1 cellular context compared by ENCODE assay signal in genomic region chr4:140268441-140268840, GRCh38.
TF ChIP-seq lines count a peak whose summit lies in the region.

No MANE protein-coding gene starts in this region.

TF ChIP-seq in SK-N-SH treated with all-trans-retinoic acid at 6 μM for 48 hours, 23 proteins besides CTCF, POLR2A, EP300 and RAD21 (continued from another document):
- TF ChIP-seq POU6F1 (CRISPR knock-in tag; IDR thresholded peaks at IDR 0.05; ENCODE audit: borderline replicate concordance, low read depth) (no peak), ARNTL (CRISPR knock-in tag; IDR thresholded peaks at IDR 0.05; ENCODE audit: borderline replicate concordance, low read depth) (no peak), PATZ1 (CRISPR knock-in tag; IDR thresholded peaks at IDR 0.05; ENCODE audit: borderline replicate concordance) (no peak), PPARA (CRISPR knock-in tag; IDR thresholded peaks at IDR 0.05; ENCODE audit: borderline replicate concordance) (no peak), TCF4 (CRISPR knock-in tag; IDR thresholded peaks at IDR 0.05; ENCODE audit: borderline replicate concordance) (no peak), ZFP3 (CRISPR knock-in tag; IDR thresholded peaks at IDR 0.05) (no peak), ESRRG (CRISPR knock-in tag; IDR thresholded peaks at IDR 0.05) (no peak)
- TF ChIP-seq, protein P1, sequence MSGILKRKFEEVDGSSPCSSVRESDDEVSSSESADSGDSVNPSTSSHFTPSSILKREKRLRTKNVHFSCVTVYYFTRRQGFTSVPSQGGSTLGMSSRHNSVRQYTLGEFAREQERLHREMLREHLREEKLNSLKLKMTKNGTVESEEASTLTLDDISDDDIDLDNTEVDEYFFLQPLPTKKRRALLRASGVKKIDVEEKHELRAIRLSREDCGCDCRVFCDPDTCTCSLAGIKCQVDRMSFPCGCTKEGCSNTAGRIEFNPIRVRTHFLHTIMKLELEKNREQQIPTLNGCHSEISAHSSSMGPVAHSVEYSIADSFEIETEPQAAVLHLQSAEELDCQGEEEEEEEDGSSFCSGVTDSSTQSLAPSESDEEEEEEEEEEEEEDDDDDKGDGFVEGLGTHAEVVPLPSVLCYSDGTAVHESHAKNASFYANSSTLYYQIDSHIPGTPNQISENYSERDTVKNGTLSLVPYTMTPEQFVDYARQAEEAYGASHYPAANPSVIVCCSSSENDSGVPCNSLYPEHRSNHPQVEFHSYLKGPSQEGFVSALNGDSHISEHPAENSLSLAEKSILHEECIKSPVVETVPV (CRISPR knock-in tag; IDR thresholded peaks at IDR 0.05) = no peak
TF ChIP-seq in SK-N-SH treated with all-trans-retinoic acid at 6 μM for 48 hours: peak in this region for 0.
